ENCODE assay signal across 9 cellular contexts in the genomic region with DNA sequence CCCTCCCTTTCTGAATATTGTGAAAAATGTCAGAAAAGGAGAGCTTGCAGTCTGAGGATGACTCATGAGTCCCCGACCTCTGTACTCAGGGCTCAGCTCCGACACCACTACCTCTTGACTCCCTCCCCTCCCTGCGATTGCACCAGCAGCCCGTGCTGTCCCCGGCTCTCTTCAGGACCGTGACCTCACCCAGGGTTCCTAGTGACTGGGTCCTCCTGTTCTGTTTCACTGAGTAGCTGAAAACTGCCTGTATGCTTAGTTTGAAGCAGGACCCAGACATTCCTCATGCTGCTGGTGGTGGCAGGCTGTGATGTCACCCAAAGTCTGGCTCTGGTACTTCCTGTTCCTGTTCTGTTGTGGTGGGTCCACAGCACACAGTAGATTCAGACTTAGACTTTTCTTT. TPM values are rescaled to one million over a fixed set of nuclear protein-coding genes. Genes with fewer than 3 reads are reported as not detected.
A peak's percentile ranks its signal among the peaks of the same experiment; 100 is the strongest.
DNase-seq lines count a peak whose midpoint lies in the region; ATAC-seq, FAIRE-seq and TF ChIP-seq lines count a peak whose summit lies in the region.
"Had no signal": no experiment of that assay in that cellular context is flagged by ENCODE, and none has a peak within 500 bp of the region (broad histone marks: within the 10 kb centered on the region; RNA-seq: fewer than 3 reads in every experiment).

No MANE protein-coding gene starts in this region.

- H2AFZ ChIP-seq in astrocyte (ENCODE audit: low read depth, low read length) (no peak overlapping the region), osteoblast (ENCODE audit: low read length) (no peak overlapping the region), PC-3 (ENCODE audit: low read length) (no peak overlapping the region)

- no peaks in the 10 kb centered on the region for H3K9me3 Mint-ChIP-seq in T-helper 2 cell treated with Interferon-gamma antibody and Interleukin-4, amounts not matched to agents 5 μg/mL and 100 μg/mL, for 36 hours
- H3K9me3 Mint-ChIP-seq in astrocyte (ENCODE audit: unreplicated experiment) = no peaks in the 10 kb centered on the region

- H3K27ac Mint-ChIP-seq in T-helper 2 cell treated with Interferon-gamma antibody and Interleukin-4, amounts not matched to agents 5 μg/mL and 100 μg/mL, for 36 hours = peak overlapping the region; percentile 99
- H3K27ac Mint-ChIP-seq in astrocyte (ENCODE audit: unreplicated experiment) = peak overlapping the region; percentile 99

- H3K27ac ChIP-seq in astrocyte (ENCODE audit: low read depth, low read length) (peak overlapping the region; percentile 53), osteoblast (ENCODE audit: low read depth, low read length) (peak overlapping the region; percentile 57), PC-3 (ENCODE audit: low read length) (no peak overlapping the region), vagina (no peak overlapping the region)
- H3K27ac ChIP-seq: VCaP had no signal

- CTCF ChIA-PET in PC-3 (lab: Charles Lee) = no interaction called here

- peaks cover 27% of the 10 kb centered on the region for H3K36me3 ChIP-seq in astrocyte (ENCODE audit: insufficient read depth, low read length)
- peaks cover 63% of the 10 kb centered on the region for H3K36me3 ChIP-seq in osteoblast (ENCODE audit: insufficient read depth, low read length)
- peaks cover 46% of the 10 kb centered on the region for H3K36me3 ChIP-seq in PC-3 (ENCODE audit: low read depth, low read length)
- H3K36me3 ChIP-seq in vagina = peaks cover 0 to 76% of the 10 kb centered on the region in 2 donors

- POLR2A ChIA-PET in PC-3 (lab: Charles Lee; ENCODE audit: unreplicated experiment) = no interaction called here

- peak overlapping the region; percentile 80 for H3K4me3 Mint-ChIP-seq in T-helper 2 cell treated with Interferon-gamma antibody and Interleukin-4, amounts not matched to agents 5 μg/mL and 100 μg/mL, for 36 hours
- H3K4me3 Mint-ChIP-seq in astrocyte (ENCODE audit: unreplicated experiment) = peak overlapping the region; percentile 31

- H3K27me3 ChIP-seq in astrocyte (ENCODE audit: insufficient read depth, low read length) (no peaks in the 10 kb centered on the region), osteoblast (ENCODE audit: insufficient read depth, low read length) (no peaks in the 10 kb centered on the region), PC-3 (ENCODE audit: low read length) (no peaks in the 10 kb centered on the region), vagina (no peaks in the 10 kb centered on the region)

- TF ChIP-seq POLR2A in vagina (IDR thresholded peaks at IDR 0.05) = no peak

- H3K79me2 ChIP-seq in astrocyte (ENCODE audit: insufficient read depth, low read length) (peaks cover 71% of the 10 kb centered on the region), osteoblast (ENCODE audit: insufficient read depth, low read length) (peaks cover 73% of the 10 kb centered on the region), PC-3 (ENCODE audit: low read length) (peaks cover 32% of the 10 kb centered on the region)

- H3K9me3 ChIP-seq in astrocyte (ENCODE audit: insufficient read depth, low read depth, low read length) (no peaks in the 10 kb centered on the region), osteoblast (ENCODE audit: low read depth, low read length) (no peaks in the 10 kb centered on the region), PC-3 (ENCODE audit: low read length) (no peaks in the 10 kb centered on the region), vagina (no peaks in the 10 kb centered on the region)

- TF ChIP-seq CTCF in astrocyte (IDR thresholded peaks at IDR 0.05; ENCODE audit: insufficient read depth, low read depth, low read length) (no peak), osteoblast (IDR thresholded peaks at IDR 0.05; ENCODE audit: extremely low read depth, low read depth, low read length) (no peak), PC-3 (conservative IDR thresholded peaks at IDR 0.05; ENCODE audit: low read depth, low read length) (no peak), vagina (IDR thresholded peaks at IDR 0.05) (no peak)

- H3K4me3 ChIP-seq in astrocyte (ENCODE audit: insufficient read depth, low read depth, low read length) (no peak overlapping the region), osteoblast (ENCODE audit: insufficient read depth, low read length) (no peak overlapping the region), PC-3 (ENCODE audit: low read length) (no peak overlapping the region), vagina (no peak overlapping the region)

- FAIRE-seq in astrocyte (lab: Jason Lieb, UNC) = no peak

- H3K4me2 ChIP-seq in astrocyte (ENCODE audit: low read length) (peak overlapping the region; percentile 48), osteoblast (ENCODE audit: insufficient read depth, low read length) (no peak overlapping the region), PC-3 (ENCODE audit: low read length) (no peak overlapping the region)

- H4K20me1 ChIP-seq in astrocyte (ENCODE audit: insufficient read depth, low read length) = peaks cover 78% of the 10 kb centered on the region
- peaks cover 54% of the 10 kb centered on the region for H4K20me1 ChIP-seq in osteoblast (ENCODE audit: insufficient read depth, low read length)
- H4K20me1 ChIP-seq in PC-3 (ENCODE audit: low read length) = peaks cover 10% of the 10 kb centered on the region; the same call in 1 of the 2 replicates

- peaks cover 20% of the 10 kb centered on the region for H3K4me1 Mint-ChIP-seq in T-helper 2 cell treated with Interferon-gamma antibody and Interleukin-4, amounts not matched to agents 5 μg/mL and 100 μg/mL, for 36 hours (ENCODE audit: low read depth)
- peaks cover 25% of the 10 kb centered on the region for H3K4me1 Mint-ChIP-seq in astrocyte (ENCODE audit: low read depth, unreplicated experiment)

- DNase-seq in CD1c-positive myeloid dendritic cell (ENCODE audit: extremely low spot score) = peak; percentile 90
- DNase-seq in T-helper 2 cell treated with Interferon-gamma antibody and Interleukin-4, amounts not matched to agents 5 μg/mL and 100 μg/mL, for 36 hours (ENCODE audit: low spot score) = peak; percentile 72
- DNase-seq in astrocyte (ENCODE audit: low read depth) = peak; percentile 42
- DNase-seq in osteoblast (ENCODE audit: insufficient read length, low spot score, missing footprints) = peak; percentile 95
- DNase-seq in PC-3 = no peak
- no peak for DNase-seq in NCI-H2196 treated with DMSO at 0.1 percent for 48 hours (lab: John Stamatoyannopoulos, UW; ENCODE audit: unreplicated experiment)
- no peak for DNase-seq in NCI-H2196 (lab: John Stamatoyannopoulos, UW; ENCODE audit: unreplicated experiment)
- no peak for DNase-seq in vagina (ENCODE audit: extremely low spot score in 2 of 2)

- H3K9ac ChIP-seq in astrocyte (ENCODE audit: low read length) (no peak overlapping the region), PC-3 (ENCODE audit: low read length) (no peak overlapping the region)

- ATAC-seq in PC-3 = no peak; the same call in 1 of the 2 replicates

- no peaks in the 10 kb centered on the region for H3F3A ChIP-seq in PC-3 (ENCODE audit: low read length, unreplicated experiment)

- intact Hi-C loops in PC-3 (cut with micrococcal nuclease) = no loop called here
- intact Hi-C loops in vagina (cut with DNase I) = no loop called here

- H3K4me1 ChIP-seq in astrocyte (ENCODE audit: insufficient read depth, low read length) = peaks cover 11% of the 10 kb centered on the region
- H3K4me1 ChIP-seq in osteoblast (ENCODE audit: insufficient read depth, low read length) = peaks cover 9% of the 10 kb centered on the region
- no peaks in the 10 kb centered on the region for H3K4me1 ChIP-seq in PC-3 (ENCODE audit: insufficient read depth, low read length)
- no peaks in the 10 kb centered on the region for H3K4me1 ChIP-seq in vagina

- BruUV-seq in PC-3 (replicated peaks; lab: Mats Ljungman, UMichigan) = no TSS peak

- peaks cover 59% of the 10 kb centered on the region for H3K36me3 Mint-ChIP-seq in T-helper 2 cell treated with Interferon-gamma antibody and Interleukin-4, amounts not matched to agents 5 μg/mL and 100 μg/mL, for 36 hours (ENCODE audit: low read depth)
- peaks cover 29% of the 10 kb centered on the region for H3K36me3 Mint-ChIP-seq in astrocyte (ENCODE audit: low read depth, unreplicated experiment)

- H3K9me2 ChIP-seq in PC-3 (replicated peaks; ENCODE audit: low read length) = no peaks in the 10 kb centered on the region

- no peaks in the 10 kb centered on the region for H3K27me3 Mint-ChIP-seq in T-helper 2 cell treated with Interferon-gamma antibody and Interleukin-4, amounts not matched to agents 5 μg/mL and 100 μg/mL, for 36 hours (ENCODE audit: low read depth)
- no peaks in the 10 kb centered on the region for H3K27me3 Mint-ChIP-seq in astrocyte (ENCODE audit: low read depth, unreplicated experiment)

RNA-seq across cellular contexts. Expression of gene PHRF1, which starts 11.7 kb away (rescaled TPM):
- total RNA-seq in astrocyte = 38.0 and 38.3 TPM in 2 replicates
- 23.9 and 27.5 TPM in 2 replicates for total RNA-seq in osteoblast
- total RNA-seq in PC-3 (2014; rRNA removed) = 41.4 and 52.4 TPM in 2 replicates
- 26.0 TPM for total RNA-seq in vagina

RNA-seq across cellular contexts. Expression of gene RASSF7, which starts 27.2 kb away (rescaled TPM):
- total RNA-seq in astrocyte = 31.1 and 32.3 TPM in 2 replicates
- 2.4 and 6.2 TPM in 2 replicates for total RNA-seq in osteoblast
- total RNA-seq in PC-3 (2014; rRNA removed) = 58.6 and 79.7 TPM in 2 replicates
- 14.7 TPM for total RNA-seq in vagina

RNA-seq across cellular contexts. Expression of gene LMNTD2, which starts 27.4 kb away (rescaled TPM):
- total RNA-seq in astrocyte (2.5 and 2.8 TPM in 2 replicates), osteoblast (0.29 and 0.36 TPM in 2 replicates), PC-3 (2014; rRNA removed) (1.4 and 2.4 TPM in 2 replicates), vagina (1.7 TPM)

RNA-seq across cellular contexts. Expression of gene IRF7, which starts 27.8 kb away (rescaled TPM):
- total RNA-seq in astrocyte = 75.4 and 80.6 TPM in 2 replicates
- total RNA-seq in osteoblast = 11.5 and 21.4 TPM in 2 replicates
- total RNA-seq in PC-3 (2014; rRNA removed) = 80.8 and 95.7 TPM in 2 replicates
- 18.9 TPM for total RNA-seq in vagina

RNA-seq across cellular contexts. Expression of gene CDHR5, which starts 36.8 kb away (rescaled TPM):
- total RNA-seq in astrocyte = 0.12 TPM in 1 of 2 replicates, not detected in the other
- not detected in 2 replicates for total RNA-seq in osteoblast
- not detected in 2 replicates for total RNA-seq in PC-3 (2014; rRNA removed)
- total RNA-seq in vagina = not detected

Comparison
In these comparisons a context has a peak if more than half of its experiments do, and no peak if none do; other contexts are left out.
1. DNase-seq: peak in CD1c-positive myeloid dendritic cell (single experiment), T-helper 2 cell treated with Interferon-gamma antibody and Interleukin-4, amounts not matched to agents 5 μg/mL and 100 μg/mL, for 36 hours (single experiment), astrocyte (single experiment) and osteoblast (single experiment); none in PC-3 (single experiment), NCI-H2196 treated with DMSO at 0.1 percent for 48 hours (single experiment), NCI-H2196 (single experiment) and vagina (0 of 2).
2. H3K27ac ChIP-seq: peak in astrocyte (single experiment) and osteoblast (single experiment); none in PC-3 (single experiment) and vagina (single experiment).